In the genomic region with DNA sequence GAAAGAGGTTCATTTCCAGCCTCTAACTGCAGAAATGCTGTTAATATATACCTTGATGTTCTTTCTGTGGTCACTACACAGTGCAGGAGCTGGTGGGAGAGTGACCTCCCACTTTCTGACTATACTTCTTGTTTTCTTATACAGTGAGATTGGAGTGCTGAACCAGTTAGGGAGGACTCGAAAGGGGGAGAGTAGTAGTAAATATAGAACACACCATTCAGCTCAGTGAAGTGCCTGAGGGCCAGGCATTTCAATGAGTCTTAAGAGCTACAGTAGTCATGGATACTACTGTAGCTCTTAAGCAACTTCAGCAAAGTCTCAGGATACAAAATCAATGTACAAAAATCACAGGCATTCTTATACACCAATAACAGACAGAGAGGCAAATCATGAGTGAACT, we compare ENCODE assay signal across 10 cellular contexts.
"Had no signal": no experiment of that assay in that cellular context is flagged by ENCODE, and none has a peak within 500 bp of the region (broad histone marks: within the 10 kb centered on the region; RNA-seq: fewer than 3 reads in every experiment).

No MANE protein-coding gene starts in this region.

- H3K27ac ChIP-seq: HL-60 had no signal

- H3K27me3 Mint-ChIP-seq: IgD-negative memory B cell had no signal

- H3K4me3 ChIP-seq: GM23338, HAP-1 had no signal

- FAIRE-seq: H1, HepG2 had no signal

- H3K27ac Mint-ChIP-seq: GM23338, HFFc6, IgD-negative memory B cell had no signal

- H2AFZ ChIP-seq: GM23338 had no signal

- DNase-seq: H7, HFFc6, KBM-7 had no signal

- ATAC-seq: GM23338, HCT116, HepG2 had no signal

- H3K4me1 Mint-ChIP-seq: GM23338 had no signal

- H3K36me3 ChIP-seq: HAP-1 had no signal

- H3K4me2 ChIP-seq: GM23338 had no signal

- H3K4me3 Mint-ChIP-seq: GM23338, HFFc6 had no signal

- H3K9me3 ChIP-seq: HAP-1 had no signal

- H3K4me1 ChIP-seq: HAP-1 had no signal
